In the genomic region with DNA sequence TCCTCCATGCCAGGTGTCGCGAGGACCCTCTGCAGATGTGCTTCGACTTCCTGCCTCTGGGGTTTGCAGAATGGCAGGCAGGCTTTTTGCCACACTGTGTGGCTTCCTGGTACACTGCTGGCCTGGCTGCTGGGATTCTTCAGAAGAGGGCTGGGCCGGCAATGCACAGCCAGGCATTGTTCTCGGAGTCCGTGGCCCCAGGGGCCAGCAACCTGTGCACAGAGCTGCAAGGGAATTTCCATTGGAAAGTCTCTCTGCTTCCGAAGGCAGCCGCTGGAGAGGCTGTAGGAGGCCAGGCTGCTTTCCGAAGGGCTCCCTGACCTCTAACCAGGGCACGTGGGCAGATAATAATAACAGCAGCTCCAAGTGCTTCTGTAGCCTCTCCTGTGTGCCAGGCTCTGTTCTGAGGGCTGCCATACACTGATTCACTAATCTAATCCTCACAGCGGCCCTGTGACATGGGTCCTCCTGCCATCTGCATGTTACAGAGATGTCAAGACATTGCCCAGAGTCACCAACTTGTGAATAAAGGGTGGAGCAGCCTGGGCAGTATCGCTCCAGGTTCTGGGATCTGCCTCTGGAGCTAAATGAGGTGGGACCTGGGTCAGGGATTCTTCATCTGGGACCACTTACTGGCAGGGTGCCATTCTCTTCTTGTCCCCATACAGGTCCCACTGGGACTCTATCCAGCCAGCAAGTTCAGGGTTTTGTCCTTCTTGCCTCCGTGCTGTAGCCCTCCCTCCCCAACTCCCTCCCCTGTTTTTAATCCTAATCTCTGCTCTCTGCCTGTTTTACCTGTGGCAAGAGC, we compare ENCODE assay signal across 15 cellular contexts. TPM values are rescaled to one million over a fixed set of nuclear protein-coding genes. Genes with fewer than 3 reads are reported as not detected.
A peak's percentile ranks its signal among the peaks of the same experiment; 100 is the strongest.
DNase-seq lines count a peak whose midpoint lies in the region; ATAC-seq and TF ChIP-seq lines count a peak whose summit lies in the region.
"Had no signal": no experiment of that assay in that cellular context is flagged by ENCODE, and none has a peak within 500 bp of the region (broad histone marks: within the 10 kb centered on the region; RNA-seq: fewer than 3 reads in every experiment).

No MANE protein-coding gene starts in this region.

- intact Hi-C loops in CD4-positive, alpha-beta T cell (cut with DNase I, micrococcal nuclease) = loop anchor here in 1 of 2 experiments (10.0 kb wide), 1 partner anchor 91 kb away; no protein-coding TSS in a partner anchor
- intact Hi-C loops in gastrocnemius medialis (cut with DNase I; ENCODE audit: low total_unique reads) = loop anchor here (5.0 kb wide), 2 partner anchors 231 to 389 kb away; partner anchors contain the start of gene CEP192

- no peak for TF ChIP-seq CTCF in CD4-positive, alpha-beta T cell (IDR thresholded peaks at IDR 0.05)
- no peak for TF ChIP-seq CTCF in right atrium auricular region (IDR thresholded peaks at IDR 0.05)
- no peak for TF ChIP-seq CTCF in gastrocnemius medialis (IDR thresholded peaks at IDR 0.05 in 4 of 5, conservative IDR thresholded peaks at IDR 0.05 in 1 of 5)

- peak overlapping the region in 1 of 2 donors; percentile 0 for H3K4me3 ChIP-seq in right atrium auricular region
- peak overlapping the region in 2 of 4 donors; percentile 22 to 27 for H3K4me3 ChIP-seq in gastrocnemius medialis
- H3K4me3 ChIP-seq: PC-9 had no signal

- in situ Hi-C loops in gastrocnemius medialis (cut with MboI; ENCODE audit: low sequenced_read_pairs in 4 of 4) = loop anchor here (5.0 to 25.0 kb wide), 6 partner anchors 299 to 489 kb away; no protein-coding TSS in a partner anchor

- POLR2A ChIA-PET in CD4-positive, alpha-beta T cell (lab: Charles Lee) = no interaction called here
- POLR2A ChIA-PET in activated CD8-positive, alpha-beta T cell treated with anti-CD3 and anti-CD28 coated beads, Interleukin-2, amount 10 ng/mL, durations not matched to agents 7 days and 5 days (lab: Charles Lee) = interaction anchor here (0.7 to 0.8 kb wide), 2 partner anchors 7 to 192 kb away, joined by 3 read pairs; no protein-coding TSS in a partner anchor

- CTCF ChIA-PET in CD4-positive, alpha-beta T cell (lab: Charles Lee) = no interaction called here
- CTCF ChIA-PET in activated CD8-positive, alpha-beta T cell treated with anti-CD3 and anti-CD28 coated beads, Interleukin-2, amount 10 ng/mL, durations not matched to agents 7 days and 5 days (lab: Charles Lee) = no interaction called here

- H3K27ac Mint-ChIP-seq in CD4-positive, alpha-beta T cell = peak overlapping the region; percentile 6
- H3K27ac Mint-ChIP-seq in activated CD8-positive, alpha-beta T cell treated with anti-CD3 and anti-CD28 coated beads, Interleukin-2, amount 10 ng/mL, durations not matched to agents 7 days and 5 days = peak overlapping the region; percentile 13
- no peak overlapping the region for H3K27ac Mint-ChIP-seq in activated naive CD8-positive, alpha-beta T cell treated with anti-CD3 and anti-CD28 coated beads for 36 hours
- H3K27ac Mint-ChIP-seq: activated B cell treated with CpG ODN at 0.5 μM for 24 hours, type B pancreatic cell had no signal

- no peak overlapping the region for H3K27ac ChIP-seq in CD4-positive, alpha-beta T cell (ENCODE audit: low read depth, low read length)
- peak overlapping the region; percentile 94 to 96 for H3K27ac ChIP-seq in right atrium auricular region
- peak overlapping the region; percentile 80 to 94 (median 82) for H3K27ac ChIP-seq in gastrocnemius medialis
- H3K27ac ChIP-seq: PC-9 had no signal

- DNase-seq in CD4-positive, alpha-beta T cell = no peak
- DNase-seq in activated CD8-positive, alpha-beta T cell treated with anti-CD3 and anti-CD28 coated beads, Interleukin-2, amount 10 ng/mL, durations not matched to agents 7 days and 5 days = no peak
- DNase-seq in right atrium auricular region (ENCODE audit: low spot score) (peak; percentile 62), gastrocnemius medialis (peak; percentile 56 to 80), NCI-H1694 (lab: John Stamatoyannopoulos, UW) (no peak), AG08396 (ENCODE audit: low spot score) (no peak)
- DNase-seq in activated CD4-positive, alpha-beta T cell treated with anti-CD3 and anti-CD28 coated beads, Interleukin-2, amount 50 U/mL, for 4 hours = no peak
- no peak for DNase-seq in activated naive CD8-positive, alpha-beta T cell treated with anti-CD3 and anti-CD28 coated beads for 36 hours
- DNase-seq: activated B cell treated with CpG ODN at 0.5 μM for 24 hours; activated gamma-delta T cell; cortex of kidney; naive thymus-derived CD4-positive, alpha-beta T cell; PC-9; stimulated activated CD4-positive, alpha-beta T cell treated with anti-CD3 and anti-CD28 coated beads, Interleukin-4, amount 100 ng/mL, for 1 hour had no signal

- H3K36me3 Mint-ChIP-seq in CD4-positive, alpha-beta T cell (ENCODE audit: low read depth) = no peaks in the 10 kb centered on the region
- H3K36me3 Mint-ChIP-seq in activated CD8-positive, alpha-beta T cell treated with anti-CD3 and anti-CD28 coated beads, Interleukin-2, amount 10 ng/mL, durations not matched to agents 7 days and 5 days (ENCODE audit: low read depth) = no peaks in the 10 kb centered on the region
- peaks cover 2% of the 10 kb centered on the region for H3K36me3 Mint-ChIP-seq in activated naive CD8-positive, alpha-beta T cell treated with anti-CD3 and anti-CD28 coated beads for 36 hours
- H3K36me3 Mint-ChIP-seq: type B pancreatic cell had no signal

- peaks cover 0 to 66% of the 10 kb centered on the region in 2 donors for H3K4me1 ChIP-seq in right atrium auricular region
- peaks cover 61% of the 10 kb centered on the region in 2 donors for H3K4me1 ChIP-seq in gastrocnemius medialis

- H3K27me3 ChIP-seq in CD4-positive, alpha-beta T cell (ENCODE audit: control insufficient read depth, insufficient read depth, low read length) = no peaks in the 10 kb centered on the region
- H3K27me3 ChIP-seq in right atrium auricular region = no peaks in the 10 kb centered on the region
- no peaks in the 10 kb centered on the region for H3K27me3 ChIP-seq in gastrocnemius medialis

- H3K27me3 Mint-ChIP-seq in CD4-positive, alpha-beta T cell = no peaks in the 10 kb centered on the region
- H3K27me3 Mint-ChIP-seq in activated CD8-positive, alpha-beta T cell treated with anti-CD3 and anti-CD28 coated beads, Interleukin-2, amount 10 ng/mL, durations not matched to agents 7 days and 5 days (ENCODE audit: low read depth) = peaks cover 7% of the 10 kb centered on the region
- H3K27me3 Mint-ChIP-seq in activated naive CD8-positive, alpha-beta T cell treated with anti-CD3 and anti-CD28 coated beads for 36 hours = peaks cover 21% of the 10 kb centered on the region

- H3K4me3 Mint-ChIP-seq in CD4-positive, alpha-beta T cell = no peak overlapping the region
- H3K4me3 Mint-ChIP-seq in activated CD8-positive, alpha-beta T cell treated with anti-CD3 and anti-CD28 coated beads, Interleukin-2, amount 10 ng/mL, durations not matched to agents 7 days and 5 days = no peak overlapping the region
- no peak overlapping the region for H3K4me3 Mint-ChIP-seq in activated naive CD8-positive, alpha-beta T cell treated with anti-CD3 and anti-CD28 coated beads for 36 hours
- H3K4me3 Mint-ChIP-seq: activated B cell treated with CpG ODN at 0.5 μM for 24 hours had no signal

- no peaks in the 10 kb centered on the region for H3K9me3 ChIP-seq in CD4-positive, alpha-beta T cell (ENCODE audit: control insufficient read depth, low read length)
- H3K9me3 ChIP-seq in right atrium auricular region = no peaks in the 10 kb centered on the region
- H3K9me3 ChIP-seq in gastrocnemius medialis = no peaks in the 10 kb centered on the region

- ATAC-seq in CD4-positive, alpha-beta T cell (ENCODE audit: poor library complexity) = no peak
- no peak for ATAC-seq in activated CD8-positive, alpha-beta T cell treated with anti-CD3 and anti-CD28 coated beads, Interleukin-2, amount 10 ng/mL, durations not matched to agents 7 days and 5 days
- peak; percentile 62 to 65 for ATAC-seq in gastrocnemius medialis
- ATAC-seq: naive thymus-derived CD4-positive, alpha-beta T cell had no signal

- no peaks in the 10 kb centered on the region for H3K9me3 Mint-ChIP-seq in CD4-positive, alpha-beta T cell
- no peaks in the 10 kb centered on the region for H3K9me3 Mint-ChIP-seq in activated CD8-positive, alpha-beta T cell treated with anti-CD3 and anti-CD28 coated beads, Interleukin-2, amount 10 ng/mL, durations not matched to agents 7 days and 5 days (ENCODE audit: insufficient read depth)
- no peaks in the 10 kb centered on the region for H3K9me3 Mint-ChIP-seq in activated naive CD8-positive, alpha-beta T cell treated with anti-CD3 and anti-CD28 coated beads for 36 hours
- H3K9me3 Mint-ChIP-seq: activated B cell treated with CpG ODN at 0.5 μM for 24 hours; naive thymus-derived CD4-positive, alpha-beta T cell; type B pancreatic cell had no signal

- H3K36me3 ChIP-seq in right atrium auricular region = no peaks in the 10 kb centered on the region
- H3K36me3 ChIP-seq in gastrocnemius medialis = no peaks in the 10 kb centered on the region

- no peak for TF ChIP-seq POLR2A in gastrocnemius medialis (IDR thresholded peaks at IDR 0.05)

- H3K4me1 Mint-ChIP-seq in CD4-positive, alpha-beta T cell (ENCODE audit: low read depth) = peaks cover 39% of the 10 kb centered on the region
- H3K4me1 Mint-ChIP-seq in activated CD8-positive, alpha-beta T cell treated with anti-CD3 and anti-CD28 coated beads, Interleukin-2, amount 10 ng/mL, durations not matched to agents 7 days and 5 days (ENCODE audit: low read depth) = peaks cover 46% of the 10 kb centered on the region
- peaks cover 34% of the 10 kb centered on the region for H3K4me1 Mint-ChIP-seq in activated naive CD8-positive, alpha-beta T cell treated with anti-CD3 and anti-CD28 coated beads for 36 hours

RNA-seq across cellular contexts. Expression of gene LDLRAD4, which starts 5.0 kb away (rescaled TPM):
- 10 to 100 TPM; 51.9 to 52.7 TPM for total RNA-seq in CD4-positive, alpha-beta T cell
- total RNA-seq in activated CD8-positive, alpha-beta T cell treated with anti-CD3 and anti-CD28 coated beads, Interleukin-2, amount 10 ng/mL, durations not matched to agents 7 days and 5 days = 10 to 100 TPM; 34.3 to 35.7 TPM
- 10 to 100 TPM; 33.1 to 41.2 TPM for total RNA-seq in right atrium auricular region
- total RNA-seq in gastrocnemius medialis = 10 to 100 TPM in 1 of 4 donors, 1 to 10 TPM in 3; 3.9 to 11.1 (median 6.5) TPM
- total RNA-seq in activated naive CD8-positive, alpha-beta T cell treated with anti-CD3 and anti-CD28 coated beads for 36 hours = 10 to 100 TPM; 27.4 to 27.5 TPM

Comparison
In these comparisons a context has a peak if more than half of its experiments do, and no peak if none do; other contexts are left out.
1. ATAC-seq: peak in gastrocnemius medialis (2 of 2); none in CD4-positive, alpha-beta T cell (single experiment) and activated CD8-positive, alpha-beta T cell treated with anti-CD3 and anti-CD28 coated beads, Interleukin-2, amount 10 ng/mL, durations not matched to agents 7 days and 5 days (single experiment).
2. DNase-seq: peak in right atrium auricular region (single experiment) and gastrocnemius medialis (2 of 2); none in CD4-positive, alpha-beta T cell (0 of 10), activated CD8-positive, alpha-beta T cell treated with anti-CD3 and anti-CD28 coated beads, Interleukin-2, amount 10 ng/mL, durations not matched to agents 7 days and 5 days (single experiment), NCI-H1694 (single experiment), activated CD4-positive, alpha-beta T cell treated with anti-CD3 and anti-CD28 coated beads, Interleukin-2, amount 50 U/mL, for 4 hours (0 of 2), activated naive CD8-positive, alpha-beta T cell treated with anti-CD3 and anti-CD28 coated beads for 36 hours (single experiment) and AG08396 (single experiment).